20 cellular contexts compared by ENCODE assay signal in the genomic region with DNA sequence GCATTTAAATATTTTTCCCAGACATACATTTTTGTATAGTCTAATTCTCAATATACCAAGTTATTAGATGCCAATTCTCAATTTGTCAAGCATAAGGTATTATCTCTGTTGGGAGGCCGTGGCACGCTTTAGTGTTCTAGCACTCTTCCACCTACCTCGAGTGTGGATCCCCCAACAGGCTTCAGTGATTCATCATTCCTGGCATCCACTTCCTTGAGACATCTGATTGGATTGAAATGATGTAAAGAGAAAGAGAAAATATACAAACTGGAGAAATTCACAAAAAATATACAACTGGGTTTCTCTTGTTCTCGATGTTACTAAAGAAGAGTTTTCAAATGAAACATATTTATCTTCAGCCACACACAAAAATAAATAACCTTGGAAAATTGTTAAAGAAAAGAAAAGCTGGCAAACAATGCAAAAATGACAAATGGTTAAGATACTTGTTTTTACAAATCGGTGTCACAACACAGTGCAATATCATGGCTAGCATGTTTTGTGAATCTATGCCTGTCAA.
A peak's percentile ranks its signal among the peaks of the same experiment; 100 is the strongest.
DNase-seq lines count a peak whose midpoint lies in the region; ATAC-seq, FAIRE-seq and TF ChIP-seq lines count a peak whose summit lies in the region.
"Had no signal": no experiment of that assay in that cellular context is flagged by ENCODE, and none has a peak within 500 bp of the region (broad histone marks: within the 10 kb centered on the region; RNA-seq: fewer than 3 reads in every experiment).

No MANE protein-coding gene starts in this region.

- TF ChIP-seq CTCF in RWPE1 (conservative IDR thresholded peaks at IDR 0.05; ENCODE audit: low read depth) (no peak), endothelial cell of umbilical vein (IDR thresholded peaks at IDR 0.05; ENCODE audit: extremely low read depth in 1 of 2, insufficient read depth in 1 of 2, low read depth in 1 of 2, low read length in 2 of 2) (no peak), osteoblast (IDR thresholded peaks at IDR 0.05; ENCODE audit: extremely low read depth, low read depth, low read length) (no peak)

- no peak overlapping the region for H2AFZ ChIP-seq in GM23248
- no peak overlapping the region for H2AFZ ChIP-seq in endothelial cell of umbilical vein (ENCODE audit: low read depth, low read length)
- H2AFZ ChIP-seq in osteoblast (ENCODE audit: low read length): no peak overlapping the region
- H2AFZ ChIP-seq in Karpas-422 (ENCODE audit: low read length): no peak overlapping the region

- no peak for ATAC-seq in esophagus mucosa
- ATAC-seq: activated T-cell treated with anti-CD3 and anti-CD28 coated beads, Interleukin-2, amount 50 U/mL, for 4 hours; GM12878; lower lobe of right lung; Panc1 had no signal

- H3K4me3 ChIP-seq in GM23248: no peak overlapping the region
- no peak overlapping the region for H3K4me3 ChIP-seq in endothelial cell of umbilical vein (replicated peaks in 1 of 3; ENCODE audit: insufficient read depth in 1 of 3, low read depth in 1 of 3, low read length in 3 of 3)
- H3K4me3 ChIP-seq in osteoblast (ENCODE audit: insufficient read depth, low read length): no peak overlapping the region
- H3K4me3 ChIP-seq in Karpas-422 (ENCODE audit: low read length): no peak overlapping the region
- H3K4me3 ChIP-seq: GM12878, lower lobe of right lung, testis had no signal

- H3F3A ChIP-seq in GM23248 (ENCODE audit: insufficient read depth): peaks cover 67% of the 10 kb centered on the region

- DNase-seq in GM23248 (peak; percentile 70), RWPE1 (ENCODE audit: low spot score) (peak; percentile 11), endothelial cell of umbilical vein (ENCODE audit: low read depth, low spot score) (no peak), osteoblast (ENCODE audit: insufficient read length, low spot score, missing footprints) (no peak), frontal cortex (ENCODE audit: low spot score in 2 of 2) (no peak), NK-92 (lab: John Stamatoyannopoulos, UW; ENCODE audit: unreplicated experiment) (no peak), Karpas-422 (no peak)
- DNase-seq: activated CD4-positive, alpha-beta memory T cell treated with anti-CD3 and anti-CD28 coated beads, Interleukin-2, amount 10 ng/mL, durations not matched to agents 7 days and 5 days; activated naive CD8-positive, alpha-beta T cell treated with anti-CD3 and anti-CD28 coated beads, Interleukin-2, amount 10 ng/mL, durations not matched to agents 7 days and 5 days; activated T-cell treated with anti-CD3 and anti-CD28 coated beads, Interleukin-2, amount 50 U/mL, for 4 hours; Calu3; GDM1; lower lobe of right lung; naive B cell; NCI-H526; testis had no signal

- H3K27ac ChIP-seq in GM23248: no peak overlapping the region; the same call in 1 of the 2 replicates
- no peak overlapping the region for H3K27ac ChIP-seq in RWPE1
- no peak overlapping the region for H3K27ac ChIP-seq in endothelial cell of umbilical vein (ENCODE audit: insufficient read depth, low read depth, low read length)
- peak overlapping the region; percentile 52 for H3K27ac ChIP-seq in osteoblast (ENCODE audit: low read depth, low read length)
- no peak overlapping the region for H3K27ac ChIP-seq in Karpas-422 (ENCODE audit: low read length)
- H3K27ac ChIP-seq: lower lobe of right lung, testis, VCaP had no signal

- in situ Hi-C loops in GM23248 (cut with MboI): no loop called here

- FAIRE-seq in endothelial cell of umbilical vein (lab: Jason Lieb, UNC) (no peak), frontal cortex (lab: Jason Lieb, UNC) (no peak)
- FAIRE-seq: GM12878 had no signal

- no peaks in the 10 kb centered on the region for H3K79me2 ChIP-seq in GM23248 (ENCODE audit: insufficient read depth)
- H3K79me2 ChIP-seq in endothelial cell of umbilical vein (ENCODE audit: control insufficient read depth, insufficient read depth, low read length): no peaks in the 10 kb centered on the region
- no peaks in the 10 kb centered on the region for H3K79me2 ChIP-seq in osteoblast (ENCODE audit: insufficient read depth, low read length)
- H3K79me2 ChIP-seq in Karpas-422 (ENCODE audit: low read length): no peaks in the 10 kb centered on the region

- no peaks in the 10 kb centered on the region for H4K20me1 ChIP-seq in GM23248 (ENCODE audit: insufficient read depth)
- H4K20me1 ChIP-seq in endothelial cell of umbilical vein (replicated peaks; ENCODE audit: control insufficient read depth, extremely low read depth, insufficient read depth, low read length): no peaks in the 10 kb centered on the region
- no peaks in the 10 kb centered on the region for H4K20me1 ChIP-seq in osteoblast (ENCODE audit: insufficient read depth, low read length)
- H4K20me1 ChIP-seq in Karpas-422 (ENCODE audit: insufficient read depth, low read depth, low read length): no peaks in the 10 kb centered on the region

- no peaks in the 10 kb centered on the region for H3K36me3 ChIP-seq in GM23248 (ENCODE audit: low read depth)
- H3K36me3 ChIP-seq in endothelial cell of umbilical vein (ENCODE audit: control insufficient read depth in 2 of 2, extremely low read depth in 1 of 2, insufficient read depth in 2 of 2, low read length in 2 of 2): no peaks in the 10 kb centered on the region
- H3K36me3 ChIP-seq in osteoblast (ENCODE audit: insufficient read depth, low read length): no peaks in the 10 kb centered on the region
- no peaks in the 10 kb centered on the region for H3K36me3 ChIP-seq in Karpas-422 (ENCODE audit: insufficient read depth, low read length)
- H3K36me3 ChIP-seq: lower lobe of right lung had no signal

- CTCF ChIA-PET in RWPE1 (lab: Yijun Ruan, JAX): no interaction called here
- CTCF ChIA-PET in endothelial cell of umbilical vein (lab: Charles Lee): no interaction called here

- intact Hi-C loops in endothelial cell of umbilical vein (cut with micrococcal nuclease): no loop called here

- BruUV-seq in endothelial cell of umbilical vein (replicated peaks; lab: Mats Ljungman, UMichigan): no TSS peak

- H3K9me2 ChIP-seq in GM23248 (ENCODE audit: insufficient read depth): no peaks in the 10 kb centered on the region
- H3K9me2 ChIP-seq in Karpas-422 (replicated peaks; ENCODE audit: insufficient read depth, low read length): no peaks in the 10 kb centered on the region

- no peaks in the 10 kb centered on the region for H3K9me3 ChIP-seq in GM23248 (ENCODE audit: low read depth)
- no peaks in the 10 kb centered on the region for H3K9me3 ChIP-seq in endothelial cell of umbilical vein (replicated peaks; ENCODE audit: control insufficient read depth, insufficient read depth, low read length)
- no peaks in the 10 kb centered on the region for H3K9me3 ChIP-seq in osteoblast (ENCODE audit: low read depth, low read length)
- no peaks in the 10 kb centered on the region for H3K9me3 ChIP-seq in Karpas-422 (ENCODE audit: low read length)
- H3K9me3 ChIP-seq: lower lobe of right lung, testis had no signal

- POLR2A ChIA-PET in RWPE1 (lab: Yijun Ruan, JAX; ENCODE audit: low non-redundant PET) (no interaction called here), endothelial cell of umbilical vein (lab: Charles Lee) (no interaction called here)

- H3K27me3 ChIP-seq in GM23248 (replicated peaks; ENCODE audit: insufficient read depth) (no peaks in the 10 kb centered on the region), endothelial cell of umbilical vein (ENCODE audit: control insufficient read depth in 2 of 2, insufficient read depth in 2 of 2, low read length in 2 of 2) (no peaks in the 10 kb centered on the region), osteoblast (ENCODE audit: insufficient read depth, low read length) (no peaks in the 10 kb centered on the region), Karpas-422 (ENCODE audit: low read length) (no peaks in the 10 kb centered on the region)
- H3K27me3 ChIP-seq: testis had no signal

- H3K4me1 ChIP-seq in GM23248 (ENCODE audit: insufficient read depth) (peaks cover 69% of the 10 kb centered on the region), endothelial cell of umbilical vein (ENCODE audit: control insufficient read depth, extremely low read depth, insufficient read depth, low read length) (no peaks in the 10 kb centered on the region), osteoblast (ENCODE audit: insufficient read depth, low read length) (peaks cover 60% of the 10 kb centered on the region), Karpas-422 (ENCODE audit: low read length) (no peaks in the 10 kb centered on the region)

- no peak overlapping the region for H3K9ac ChIP-seq in GM23248
- no peak overlapping the region for H3K9ac ChIP-seq in endothelial cell of umbilical vein (replicated peaks; ENCODE audit: extremely low read depth, insufficient read depth, low read length)
- no peak overlapping the region for H3K9ac ChIP-seq in Karpas-422 (ENCODE audit: low read length)

- TF ChIP-seq POLR2A in endothelial cell of umbilical vein (IDR thresholded peaks at IDR 0.05; ENCODE audit: low read depth, low read length): no peak

- dilution Hi-C loops in endothelial cell of umbilical vein (cut with MboI; ENCODE audit: extremely low pct_ligation_motif_present, low sequenced_read_pairs): no loop called here

- no peaks in the 10 kb centered on the region for H3K9me1 ChIP-seq in endothelial cell of umbilical vein (replicated peaks; ENCODE audit: control insufficient read depth, extremely low read depth, insufficient read depth, low read length)

- 69 to 71% methylated on average over 5 of the region's 5 CpGs for WGBS in GM23248 (ENCODE audit: low coverage in 1 of 2, low lambda C conversion rate in 2 of 2, missing lambda C conversion rate in 2 of 2), 2 experiments

- H3K4me2 ChIP-seq in GM23248 (ENCODE audit: unreplicated experiment) (peak overlapping the region; percentile 10), endothelial cell of umbilical vein (ENCODE audit: insufficient read depth, low read length) (no peak overlapping the region), osteoblast (ENCODE audit: insufficient read depth, low read length) (peak overlapping the region; percentile 43), Karpas-422 (ENCODE audit: low read depth, low read length, poor library complexity, severe bottlenecking) (no peak overlapping the region)

TF ChIP-seq in endothelial cell of umbilical vein, 7 proteins besides CTCF, POLR2A, EP300 and RAD21:
- TF ChIP-seq GATA2 (IDR thresholded peaks at IDR 0.05; ENCODE audit: insufficient read depth, insufficient read length, low read depth, low read length) (no peak), FOS (IDR thresholded peaks at IDR 0.05; ENCODE audit: borderline replicate concordance, insufficient read depth, low read length) (peak; percentile 27)

Comparison
In these comparisons a context has a peak if more than half of its experiments do, and no peak if none do; other contexts are left out.
1. DNase-seq: peak in GM23248 (single experiment) and RWPE1 (single experiment); none in endothelial cell of umbilical vein (single experiment), osteoblast (single experiment), frontal cortex (0 of 2), NK-92 (single experiment) and Karpas-422 (single experiment).
2. H3K4me2 ChIP-seq: peak in GM23248 (single experiment) and osteoblast (single experiment); none in endothelial cell of umbilical vein (single experiment) and Karpas-422 (single experiment).